ENCODE assay signal across 1 cellular context in the genomic region with DNA sequence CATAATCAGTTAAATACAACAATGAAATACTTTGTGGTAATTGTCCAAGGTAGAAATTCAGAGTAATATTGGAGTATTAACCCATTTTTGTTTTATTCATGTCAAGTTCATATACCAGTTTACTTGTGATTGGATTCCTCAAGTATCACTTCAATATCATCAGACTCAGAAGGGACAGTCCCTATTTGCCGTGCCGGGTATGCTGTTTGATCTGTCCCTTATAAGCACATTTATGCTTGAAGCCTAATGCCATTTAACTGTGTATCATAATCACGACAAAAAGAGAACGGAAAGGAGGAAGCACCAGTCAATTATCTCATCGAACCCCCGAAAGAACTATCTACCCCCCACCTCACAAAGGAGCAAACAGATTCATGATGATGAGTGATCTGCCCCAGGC.
TF ChIP-seq lines count a peak whose summit lies in the region.

No MANE protein-coding gene starts in this region.

TF ChIP-seq in SK-N-SH, 30 proteins besides CTCF, POLR2A, EP300 and RAD21 (continued from another document):
- no peak for TF ChIP-seq FOXM1 (IDR thresholded peaks at IDR 0.05; ENCODE audit: low read depth)
- TF ChIP-seq, protein P1, sequence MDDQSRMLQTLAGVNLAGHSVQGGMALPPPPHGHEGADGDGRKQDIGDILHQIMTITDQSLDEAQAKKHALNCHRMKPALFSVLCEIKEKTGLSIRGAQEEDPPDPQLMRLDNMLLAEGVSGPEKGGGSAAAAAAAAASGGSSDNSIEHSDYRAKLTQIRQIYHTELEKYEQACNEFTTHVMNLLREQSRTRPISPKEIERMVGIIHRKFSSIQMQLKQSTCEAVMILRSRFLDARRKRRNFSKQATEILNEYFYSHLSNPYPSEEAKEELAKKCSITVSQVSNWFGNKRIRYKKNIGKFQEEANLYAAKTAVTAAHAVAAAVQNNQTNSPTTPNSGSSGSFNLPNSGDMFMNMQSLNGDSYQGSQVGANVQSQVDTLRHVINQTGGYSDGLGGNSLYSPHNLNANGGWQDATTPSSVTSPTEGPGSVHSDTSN (IDR thresholded peaks at IDR 0.05), result no peak
- TF ChIP-seq CHD2 (IDR thresholded peaks at IDR 0.05; ENCODE audit: low read length, partially characterized antibody), result no peak
- no peak for TF ChIP-seq RXRA (IDR thresholded peaks at IDR 0.05; ENCODE audit: borderline replicate concordance, low read depth)
- TF ChIP-seq SIN3A (IDR thresholded peaks at IDR 0.05; ENCODE audit: borderline replicate concordance, low read depth, low read length), result no peak
- no peak for TF ChIP-seq NRF1 (IDR thresholded peaks at IDR 0.05; ENCODE audit: low read depth, low read length)
- TF ChIP-seq, protein P2, sequence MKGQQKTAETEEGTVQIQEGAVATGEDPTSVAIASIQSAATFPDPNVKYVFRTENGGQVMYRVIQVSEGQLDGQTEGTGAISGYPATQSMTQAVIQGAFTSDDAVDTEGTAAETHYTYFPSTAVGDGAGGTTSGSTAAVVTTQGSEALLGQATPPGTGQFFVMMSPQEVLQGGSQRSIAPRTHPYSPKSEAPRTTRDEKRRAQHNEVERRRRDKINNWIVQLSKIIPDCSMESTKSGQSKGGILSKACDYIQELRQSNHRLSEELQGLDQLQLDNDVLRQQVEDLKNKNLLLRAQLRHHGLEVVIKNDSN (IDR thresholded peaks at IDR 0.05; ENCODE audit: borderline replicate concordance, low read depth), result no peak
- no peak for TF ChIP-seq TAF1 (IDR thresholded peaks at IDR 0.05; ENCODE audit: borderline replicate concordance, low read depth, low read length)
- no peak for TF ChIP-seq POLR2AphosphoS5 (IDR thresholded peaks at IDR 0.05; ENCODE audit: low read depth, low read length)
- no peak for TF ChIP-seq EZH2phosphoT487 (IDR thresholded peaks at IDR 0.05; ENCODE audit: borderline replicate concordance, low read depth)
- no peak for TF ChIP-seq SMC3 (IDR thresholded peaks at IDR 0.05; ENCODE audit: low read depth, low read length)
- no peak for TF ChIP-seq NFIC (IDR thresholded peaks at IDR 0.05; ENCODE audit: borderline replicate concordance)
- TF ChIP-seq GABPA (IDR thresholded peaks at IDR 0.05; ENCODE audit: low read depth), result no peak
- TF ChIP-seq YY1 (IDR thresholded peaks at IDR 0.05; ENCODE audit: low read depth), result no peak
